Comparison of ENCODE assay signal across 25 cellular contexts in the genomic region with DNA sequence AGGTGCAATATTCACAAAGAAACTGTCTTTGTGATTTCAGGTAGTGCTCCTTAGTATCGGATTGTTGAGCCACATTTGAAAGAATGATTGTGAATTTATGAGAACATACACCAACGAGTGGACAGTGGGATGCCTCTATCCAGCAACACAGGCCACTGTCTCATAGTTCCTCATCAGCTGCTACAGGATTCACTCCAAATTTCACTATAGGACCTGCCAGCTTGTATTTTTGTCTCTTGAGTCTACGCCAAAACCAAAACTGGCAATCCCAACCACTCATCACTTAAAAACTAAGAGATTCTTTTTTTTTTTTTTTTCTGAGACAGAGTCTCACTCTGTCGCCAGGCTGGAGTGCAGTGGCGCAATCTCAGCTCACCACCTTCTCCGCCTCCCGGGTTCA.
"Had no signal": no experiment of that assay in that cellular context is flagged by ENCODE, and none has a peak within 500 bp of the region (broad histone marks: within the 10 kb centered on the region; RNA-seq: fewer than 3 reads in every experiment).

No MANE protein-coding gene starts in this region.

- ATAC-seq: esophagus mucosa; heart right ventricle; left lung; lower lobe of right lung; naive thymus-derived CD8-positive, alpha-beta T cell; T-helper 17 cell; WTC11 had no signal

- H3K27ac Mint-ChIP-seq: activated CD4-positive, alpha-beta memory T cell treated with anti-CD3 and anti-CD28 coated beads, Interleukin-2, amount 10 ng/mL, durations not matched to agents 7 days and 5 days; activated CD4-positive, alpha-beta T cell treated with anti-CD3 and anti-CD28 coated beads, Interleukin-2, amount 10 ng/mL, durations not matched to agents 7 days and 5 days; activated naive CD4-positive, alpha-beta T cell treated with anti-CD3 and anti-CD28 coated beads, Interleukin-2, amount 10 ng/mL, durations not matched to agents 7 days and 5 days; activated naive CD8-positive, alpha-beta T cell treated with anti-CD3 and anti-CD28 coated beads, Interleukin-2, amount 10 ng/mL, durations not matched to agents 7 days and 5 days; activated T-cell treated with anti-CD3 and anti-CD28 coated beads, Interleukin-2, amount 50 U/mL, for 24 hours; naive thymus-derived CD8-positive, alpha-beta T cell; T-helper 17 cell; WTC11 had no signal

- H3K27me3 Mint-ChIP-seq: activated CD4-positive, alpha-beta memory T cell treated with anti-CD3 and anti-CD28 coated beads, Interleukin-2, amount 10 ng/mL, durations not matched to agents 7 days and 5 days; activated CD4-positive, alpha-beta T cell treated with anti-CD3 and anti-CD28 coated beads, Interleukin-2, amount 10 ng/mL, durations not matched to agents 7 days and 5 days; activated naive CD4-positive, alpha-beta T cell treated with anti-CD3 and anti-CD28 coated beads, Interleukin-2, amount 10 ng/mL, durations not matched to agents 7 days and 5 days; activated naive CD8-positive, alpha-beta T cell treated with anti-CD3 and anti-CD28 coated beads, Interleukin-2, amount 10 ng/mL, durations not matched to agents 7 days and 5 days; activated T-cell treated with anti-CD3 and anti-CD28 coated beads, Interleukin-2, amount 50 U/mL, for 24 hours; naive thymus-derived CD8-positive, alpha-beta T cell; T-helper 17 cell had no signal

- H3K4me3 Mint-ChIP-seq: activated CD4-positive, alpha-beta memory T cell treated with anti-CD3 and anti-CD28 coated beads, Interleukin-2, amount 10 ng/mL, durations not matched to agents 7 days and 5 days; activated CD4-positive, alpha-beta T cell treated with anti-CD3 and anti-CD28 coated beads, Interleukin-2, amount 10 ng/mL, durations not matched to agents 7 days and 5 days; activated naive CD4-positive, alpha-beta T cell treated with anti-CD3 and anti-CD28 coated beads, Interleukin-2, amount 10 ng/mL, durations not matched to agents 7 days and 5 days; activated naive CD8-positive, alpha-beta T cell treated with anti-CD3 and anti-CD28 coated beads, Interleukin-2, amount 10 ng/mL, durations not matched to agents 7 days and 5 days; activated T-cell treated with anti-CD3 and anti-CD28 coated beads, Interleukin-2, amount 50 U/mL, for 24 hours; naive thymus-derived CD8-positive, alpha-beta T cell; neural crest cell; T-helper 17 cell; WTC11 had no signal

- H3K36me3 Mint-ChIP-seq: activated naive CD4-positive, alpha-beta T cell treated with anti-CD3 and anti-CD28 coated beads, Interleukin-2, amount 10 ng/mL, durations not matched to agents 7 days and 5 days; activated naive CD8-positive, alpha-beta T cell treated with anti-CD3 and anti-CD28 coated beads, Interleukin-2, amount 10 ng/mL, durations not matched to agents 7 days and 5 days; naive thymus-derived CD8-positive, alpha-beta T cell; WTC11 had no signal

- H3K9me3 Mint-ChIP-seq: activated CD4-positive, alpha-beta T cell treated with anti-CD3 and anti-CD28 coated beads, Interleukin-2, amount 10 ng/mL, durations not matched to agents 7 days and 5 days had no signal

- DNase-seq: activated CD4-positive, alpha-beta memory T cell treated with anti-CD3 and anti-CD28 coated beads, Interleukin-2, amount 10 ng/mL, durations not matched to agents 7 days and 5 days; activated CD4-positive, alpha-beta T cell treated with anti-CD3 and anti-CD28 coated beads for 1 hour; activated CD4-positive, alpha-beta T cell treated with anti-CD3 and anti-CD28 coated beads, Interleukin-2, amount 10 ng/mL, durations not matched to agents 7 days and 5 days; activated CD8-positive, alpha-beta memory T cell treated with anti-CD3 and anti-CD28 coated beads, Interleukin-2, amount 50 U/mL, for 48 hours; activated gamma-delta T cell; activated naive CD4-positive, alpha-beta T cell treated with anti-CD3 and anti-CD28 coated beads, Interleukin-2, amount 10 ng/mL, durations not matched to agents 7 days and 5 days; activated naive CD8-positive, alpha-beta T cell treated with anti-CD3 and anti-CD28 coated beads, Interleukin-2, amount 10 ng/mL, durations not matched to agents 7 days and 5 days; activated T-cell treated with anti-CD3 and anti-CD28 coated beads, Interleukin-2, amount 50 U/mL, for 24 hours; brain microvascular endothelial cell; foreskin melanocyte; heart right ventricle; kidney glomerular epithelial cell; left lung; lower lobe of right lung; mesenchymal stem cell; naive thymus-derived CD8-positive, alpha-beta T cell; nucleus accumbens; pancreas; stimulated activated CD4-positive, alpha-beta T cell treated with anti-CD3 and anti-CD28 coated beads, Interleukin-2, amount 100 ng/mL, for 48 hours; stimulated activated naive CD4-positive, alpha-beta T cell treated with Interleukin-2 at 50 U/mL for 16 hours; T-helper 17 cell; trophoblast cell had no signal

- H3K4me1 Mint-ChIP-seq: activated CD4-positive, alpha-beta memory T cell treated with anti-CD3 and anti-CD28 coated beads, Interleukin-2, amount 10 ng/mL, durations not matched to agents 7 days and 5 days; activated CD4-positive, alpha-beta T cell treated with anti-CD3 and anti-CD28 coated beads, Interleukin-2, amount 10 ng/mL, durations not matched to agents 7 days and 5 days; activated naive CD4-positive, alpha-beta T cell treated with anti-CD3 and anti-CD28 coated beads, Interleukin-2, amount 10 ng/mL, durations not matched to agents 7 days and 5 days; activated naive CD8-positive, alpha-beta T cell treated with anti-CD3 and anti-CD28 coated beads, Interleukin-2, amount 10 ng/mL, durations not matched to agents 7 days and 5 days; naive thymus-derived CD8-positive, alpha-beta T cell; neural crest cell; T-helper 17 cell; WTC11 had no signal
